In genomic region chr5:78961743-78962142, GRCh38 we compare ENCODE assay signal across 25 cellular contexts.
"Had no signal": no experiment of that assay in that cellular context is flagged by ENCODE, and none has a peak within 500 bp of the region (broad histone marks: within the 10 kb centered on the region; RNA-seq: fewer than 3 reads in every experiment).

No MANE protein-coding gene starts in this region.

- DNase-seq: activated CD4-positive, alpha-beta T cell treated with anti-CD3 and anti-CD28 coated beads for 48 hours; activated CD4-positive, alpha-beta T cell treated with anti-CD3 and anti-CD28 coated beads, Interleukin-2, amount 50 U/mL, for 4 hours; activated CD4-positive, CD25-positive, alpha-beta regulatory T cell treated with anti-CD3 and anti-CD28 coated beads, Interleukin-2, amount 50 U/mL, for 72 hours; activated CD8-positive, alpha-beta memory T cell treated with anti-CD3 and anti-CD28 coated beads, Interleukin-2, amount 50 U/mL, for 48 hours; activated CD8-positive, alpha-beta T cell treated with anti-CD3 and anti-CD28 coated beads, Interleukin-2, amount 10 ng/mL, durations not matched to agents 7 days and 5 days; activated effector memory CD4-positive, alpha-beta T cell treated with anti-CD3 and anti-CD28 coated beads, Interleukin-2, amount 50 U/mL, for 16 hours; activated naive CD4-positive, alpha-beta T cell treated with Interleukin-2 at 50 U/mL for 16 hours; activated T-cell treated with anti-CD3 and anti-CD28 coated beads, Interleukin-2, amount 50 U/mL, for 1 hour; amygdala; brain microvascular endothelial cell; caudate nucleus; NCI-H1048; NCI-H146; NCI-H187 treated with DMSO at 0.1 percent for 48 hours; NCI-H2107; NCI-H2171 treated with DMSO at 0.1 percent for 48 hours; NCI-H226; NCI-H510A; NCI-H526 treated with DMSO at 0.1 percent for 48 hours; NK-92 treated with Interleukin-12 subunit alpha and Interleukin-12 subunit beta, amount 100 ng/mL, for 24 hours; OCI-M1; SHP77 treated with DMSO at 0.1 percent for 48 hours had no signal

- H3K36me3 ChIP-seq: brain microvascular endothelial cell had no signal

- H3K27ac ChIP-seq: brain microvascular endothelial cell, RWPE1 had no signal

- ATAC-seq: activated CD8-positive, alpha-beta T cell treated with anti-CD3 and anti-CD28 coated beads, Interleukin-2, amount 10 ng/mL, durations not matched to agents 7 days and 5 days; Panc1; WTC11 had no signal

- H3K27me3 ChIP-seq: brain microvascular endothelial cell had no signal
